In the genomic region with DNA sequence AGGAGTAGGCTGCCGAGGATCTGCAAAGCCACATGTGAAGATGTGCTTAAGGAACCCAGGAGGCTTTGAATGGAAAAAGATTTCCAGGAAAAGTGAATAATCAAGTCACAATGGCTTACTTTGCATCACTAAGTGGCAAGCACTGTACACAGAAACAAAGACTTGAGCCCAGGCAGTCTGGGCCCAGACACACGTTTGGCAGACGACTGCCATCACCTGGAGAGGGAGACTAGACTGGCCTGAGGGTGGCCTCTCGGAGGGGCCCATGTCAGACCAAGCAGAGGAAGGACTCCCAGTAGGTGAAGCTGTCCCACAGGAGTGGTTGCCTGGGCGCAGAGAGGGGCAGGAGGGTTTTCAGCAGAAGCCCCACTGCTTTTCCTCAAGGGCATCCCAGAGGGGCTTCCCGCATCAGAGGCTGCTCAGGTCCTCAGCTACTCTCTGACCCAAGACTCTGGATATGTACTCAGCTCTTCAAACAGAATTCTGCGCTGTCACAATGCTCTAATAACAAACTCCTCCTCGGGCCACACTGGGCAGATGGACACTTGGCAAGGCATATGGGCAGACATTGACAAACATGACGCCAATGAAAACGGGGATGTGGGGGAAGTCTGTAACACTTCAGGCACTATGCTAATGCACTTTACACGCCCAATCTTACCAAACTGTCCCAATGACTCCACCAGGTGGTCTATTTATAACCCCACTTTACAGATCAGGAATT, we compare ENCODE assay signal across 15 cellular contexts.
"Had no signal": no experiment of that assay in that cellular context is flagged by ENCODE, and none has a peak within 500 bp of the region (broad histone marks: within the 10 kb centered on the region; RNA-seq: fewer than 3 reads in every experiment).

No MANE protein-coding gene starts in this region.

- H3K4me3 ChIP-seq: dorsolateral prefrontal cortex, prostate gland, right atrium auricular region, stomach, upper lobe of left lung had no signal

- H3K27me3 ChIP-seq: dorsolateral prefrontal cortex, foreskin keratinocyte, right atrium auricular region, stomach, upper lobe of left lung had no signal

- H3K27ac Mint-ChIP-seq: activated CD4-positive, alpha-beta memory T cell treated with anti-CD3 and anti-CD28 coated beads, Interleukin-2, amount 10 ng/mL, durations not matched to agents 7 days and 5 days; activated CD4-positive, alpha-beta T cell treated with anti-CD3 and anti-CD28 coated beads for 36 hours; activated CD8-positive, alpha-beta memory T cell treated with anti-CD3 and anti-CD28 coated beads, Interleukin-2, amount 10 ng/mL, durations not matched to agents 7 days and 5 days had no signal

- H3K27ac ChIP-seq: foreskin keratinocyte, prostate gland, right atrium auricular region, stomach, WERI-Rb-1 had no signal

- DNase-seq: activated CD4-positive, alpha-beta memory T cell treated with anti-CD3 and anti-CD28 coated beads, Interleukin-2, amount 10 ng/mL, durations not matched to agents 7 days and 5 days; activated CD4-positive, alpha-beta T cell treated with anti-CD3 and anti-CD28 coated beads for 36 hours; activated CD8-positive, alpha-beta memory T cell treated with anti-CD3 and anti-CD28 coated beads, Interleukin-2, amount 10 ng/mL, durations not matched to agents 7 days and 5 days; anterior cingulate cortex; central memory CD4-positive, alpha-beta T cell; dorsolateral prefrontal cortex; foreskin keratinocyte; mammary epithelial cell; midbrain; stomach; WERI-Rb-1 had no signal

- H3K9me3 Mint-ChIP-seq: activated CD4-positive, alpha-beta memory T cell treated with anti-CD3 and anti-CD28 coated beads, Interleukin-2, amount 10 ng/mL, durations not matched to agents 7 days and 5 days; brain had no signal

- H3K4me1 Mint-ChIP-seq: activated CD4-positive, alpha-beta memory T cell treated with anti-CD3 and anti-CD28 coated beads, Interleukin-2, amount 10 ng/mL, durations not matched to agents 7 days and 5 days; activated CD4-positive, alpha-beta T cell treated with anti-CD3 and anti-CD28 coated beads for 36 hours; activated CD8-positive, alpha-beta memory T cell treated with anti-CD3 and anti-CD28 coated beads, Interleukin-2, amount 10 ng/mL, durations not matched to agents 7 days and 5 days; brain had no signal

- H3K9me3 ChIP-seq: prostate gland, right atrium auricular region, stomach, upper lobe of left lung had no signal

- ATAC-seq: activated CD4-positive, alpha-beta T cell treated with anti-CD3 and anti-CD28 coated beads for 36 hours; activated CD8-positive, alpha-beta memory T cell treated with anti-CD3 and anti-CD28 coated beads, Interleukin-2, amount 10 ng/mL, durations not matched to agents 7 days and 5 days; foreskin keratinocyte had no signal

- H3K4me1 ChIP-seq: foreskin keratinocyte, prostate gland had no signal

- H3K36me3 ChIP-seq: prostate gland had no signal

- H3K27me3 Mint-ChIP-seq: activated CD4-positive, alpha-beta memory T cell treated with anti-CD3 and anti-CD28 coated beads, Interleukin-2, amount 10 ng/mL, durations not matched to agents 7 days and 5 days; activated CD4-positive, alpha-beta T cell treated with anti-CD3 and anti-CD28 coated beads for 36 hours; activated CD8-positive, alpha-beta memory T cell treated with anti-CD3 and anti-CD28 coated beads, Interleukin-2, amount 10 ng/mL, durations not matched to agents 7 days and 5 days; brain had no signal

- H3K4me3 Mint-ChIP-seq: activated CD4-positive, alpha-beta memory T cell treated with anti-CD3 and anti-CD28 coated beads, Interleukin-2, amount 10 ng/mL, durations not matched to agents 7 days and 5 days; activated CD4-positive, alpha-beta T cell treated with anti-CD3 and anti-CD28 coated beads for 36 hours; activated CD8-positive, alpha-beta memory T cell treated with anti-CD3 and anti-CD28 coated beads, Interleukin-2, amount 10 ng/mL, durations not matched to agents 7 days and 5 days; brain had no signal
